Comparison of ENCODE assay signal across 1 cellular context in the genomic region with DNA sequence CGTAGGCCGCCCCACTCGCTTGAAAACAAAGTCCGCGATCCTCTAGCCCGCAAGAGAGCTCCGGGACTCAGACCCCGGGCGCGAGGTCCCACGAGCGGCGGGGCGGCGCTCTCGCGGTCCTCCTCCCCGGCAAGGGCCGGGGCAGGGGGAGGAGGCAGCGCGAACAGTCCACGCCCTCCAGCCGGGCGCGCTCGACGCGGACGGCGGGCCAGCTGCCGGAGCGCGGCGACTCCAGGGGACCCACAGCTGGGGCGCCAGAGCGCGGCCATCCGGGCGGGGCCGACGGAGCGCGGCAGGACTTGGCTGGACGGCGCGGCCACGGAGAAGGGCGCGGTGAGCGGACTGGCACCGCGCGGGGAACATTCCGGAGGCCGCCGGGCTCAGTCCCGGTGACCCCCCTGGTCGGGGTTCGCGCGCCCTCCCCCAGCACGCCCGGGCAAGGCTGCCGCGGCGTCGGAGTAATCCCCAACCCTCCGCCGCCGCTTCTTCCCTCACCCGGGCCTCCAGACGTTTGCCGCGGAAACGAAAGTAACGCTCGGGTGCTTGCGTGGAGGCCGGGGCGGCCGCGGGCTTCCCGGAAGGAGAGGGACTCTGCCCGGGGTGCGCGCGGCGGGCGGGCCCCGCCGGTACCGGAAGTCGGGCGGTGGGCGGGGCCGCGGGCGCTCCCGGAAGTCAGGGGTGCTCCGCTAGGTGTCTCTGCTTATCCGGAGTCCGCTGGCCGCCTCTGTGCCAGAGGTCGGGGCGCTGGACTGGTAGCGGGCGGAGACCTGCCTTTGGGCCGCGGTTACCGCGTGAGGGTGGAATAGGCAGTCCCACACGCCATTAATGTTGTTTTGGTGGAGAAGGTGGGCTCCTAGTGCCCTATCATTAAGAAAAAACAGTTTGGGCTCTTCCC.
TF ChIP-seq lines count a peak whose summit lies in the region.

TSS of gene RIPK1 (plus strand) at position 166 of the 895 bp plus-strand sequence. CDS start 8,330 bp downstream, outside the sequence.

TF ChIP-seq in IMR-90, 13 proteins besides CTCF, POLR2A, EP300 and RAD21:
- TF ChIP-seq CHD1 (IDR thresholded peaks at IDR 0.05; ENCODE audit: low read depth, low read length) (0 out of 2 replicates have a peak, but pooled peaks have one; percentile 12), USF2 (IDR thresholded peaks at IDR 0.05; ENCODE audit: low read depth, low read length) (peak; percentile 3; the same call in 1 of the 2 replicates), BHLHE40 (IDR thresholded peaks at IDR 0.05; ENCODE audit: low read depth, low read length) (no peak), FOS (IDR thresholded peaks at IDR 0.05; ENCODE audit: low read depth, low read length) (no peak), MXI1 (IDR thresholded peaks at IDR 0.05; ENCODE audit: borderline replicate concordance, low read depth, low read length) (peak; percentile 59; the same call in 1 of the 2 replicates), SMC3 (IDR thresholded peaks at IDR 0.05; ENCODE audit: low read depth, low read length) (no peak), MAZ (IDR thresholded peaks at IDR 0.05; ENCODE audit: borderline replicate concordance, low read depth, low read length) (peak; percentile 79), MAFK (IDR thresholded peaks at IDR 0.05; ENCODE audit: low read depth, low read length) (no peak), RCOR1 (IDR thresholded peaks at IDR 0.05; ENCODE audit: insufficient replicate concordance, low read length) (no peak), NFE2L2 (IDR thresholded peaks at IDR 0.05; ENCODE audit: low read depth, low read length) (no peak), RFX5 (IDR thresholded peaks at IDR 0.05; ENCODE audit: low read depth, low read length) (no peak), CEBPB (IDR thresholded peaks at IDR 0.05; ENCODE audit: low read depth, low read length) (no peak)
- TF ChIP-seq, protein P1, sequence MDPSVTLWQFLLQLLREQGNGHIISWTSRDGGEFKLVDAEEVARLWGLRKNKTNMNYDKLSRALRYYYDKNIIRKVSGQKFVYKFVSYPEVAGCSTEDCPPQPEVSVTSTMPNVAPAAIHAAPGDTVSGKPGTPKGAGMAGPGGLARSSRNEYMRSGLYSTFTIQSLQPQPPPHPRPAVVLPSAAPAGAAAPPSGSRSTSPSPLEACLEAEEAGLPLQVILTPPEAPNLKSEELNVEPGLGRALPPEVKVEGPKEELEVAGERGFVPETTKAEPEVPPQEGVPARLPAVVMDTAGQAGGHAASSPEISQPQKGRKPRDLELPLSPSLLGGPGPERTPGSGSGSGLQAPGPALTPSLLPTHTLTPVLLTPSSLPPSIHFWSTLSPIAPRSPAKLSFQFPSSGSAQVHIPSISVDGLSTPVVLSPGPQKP (IDR thresholded peaks at IDR 0.05; ENCODE audit: borderline replicate concordance, low read depth, low read length): 0 out of 2 replicates have a peak, but pooled peaks have one; percentile 19
TF ChIP-seq in IMR-90: peak in this region for 5.
